Comparison of ENCODE assay signal across 23 cellular contexts in genomic region chr3:197465197-197465995, GRCh38.
DNase-seq lines count a peak whose midpoint lies in the region; ATAC-seq, FAIRE-seq and TF ChIP-seq lines count a peak whose summit lies in the region.
"Had no signal": no experiment of that assay in that cellular context is flagged by ENCODE, and none has a peak within 500 bp of the region (broad histone marks: within the 10 kb centered on the region; RNA-seq: fewer than 3 reads in every experiment).

No MANE protein-coding gene starts in this region.

- no peak for ATAC-seq in A549
- no peak for ATAC-seq in WTC11
- no peak for ATAC-seq in GM21423 (IDR thresholded peaks at IDR 0.05; ENCODE audit: unreplicated experiment)
- ATAC-seq in GM19395 (IDR thresholded peaks at IDR 0.05; ENCODE audit: unreplicated experiment): no peak
- ATAC-seq: left lung had no signal

- H2AFZ ChIP-seq in endothelial cell of umbilical vein (ENCODE audit: low read depth, low read length): peak overlapping the region; percentile 48

- H3K27ac Mint-ChIP-seq in WTC11 (peak overlapping the region; percentile 17; the same call in 1 of the 2 replicates), nephron progenitor cell (peak overlapping the region; percentile 66)
- H3K27ac Mint-ChIP-seq: activated naive CD8-positive, alpha-beta T cell; activated T-helper 1 cell treated with anti-CD3 and anti-CD28 coated beads, Interleukin-12 subunit alpha, Interleukin-12 subunit beta, Interleukin-2, Interleukin-4 antibody, amounts not matched to agents 30 ng/mL and 10 ng/mL and 1 ng/mL, durations not matched to agents 14 hours and 24 hours and 36 hours had no signal

- FAIRE-seq in A549 (lab: Jason Lieb, UNC) (no peak), endothelial cell of umbilical vein (lab: Jason Lieb, UNC) (peak; percentile 93)
- FAIRE-seq: D721Med, pancreas had no signal

- H3K4me1 ChIP-seq in A549 (peaks cover 71% of the 10 kb centered on the region), endothelial cell of umbilical vein (ENCODE audit: control insufficient read depth, extremely low read depth, insufficient read depth, low read length) (peaks cover 33% of the 10 kb centered on the region)
- H3K4me1 ChIP-seq: left lung had no signal

- H3K27ac ChIP-seq in A549 (peak overlapping the region; percentile 81 to 84), endothelial cell of umbilical vein (ENCODE audit: insufficient read depth, low read depth, low read length) (peak overlapping the region; percentile 10)
- H3K27ac ChIP-seq: BLaER1 treated with 17β-estradiol and CSF1 and Interleukin-3, amounts not matched to agents 10 nM and 100 nM; body of pancreas; left lung; pancreas; stomach had no signal

- H4K20me1 ChIP-seq in endothelial cell of umbilical vein (replicated peaks; ENCODE audit: control insufficient read depth, extremely low read depth, insufficient read depth, low read length): no peaks in the 10 kb centered on the region
- H4K20me1 ChIP-seq: BLaER1 treated with 17β-estradiol and CSF1 and Interleukin-3, amounts not matched to agents 10 nM and 100 nM had no signal

- CTCF ChIA-PET in A549 (lab: Yijun Ruan, JAX) (no interaction called here), WTC11 (lab: Charles Lee) (no interaction called here), endothelial cell of umbilical vein (lab: Charles Lee) (interaction anchor here (1.6 to 2.5 kb wide), 4 partner anchors 25 to 209 kb away, joined by 3 to 19 read pairs (median 10); no protein-coding TSS in a partner anchor)

- no peaks in the 10 kb centered on the region for H3K36me3 ChIP-seq in endothelial cell of umbilical vein (ENCODE audit: control insufficient read depth in 2 of 2, extremely low read depth in 1 of 2, insufficient read depth in 2 of 2, low read length in 2 of 2)
- H3K36me3 ChIP-seq: BLaER1 treated with 17β-estradiol and CSF1 and Interleukin-3, amounts not matched to agents 10 nM and 100 nM; left lung; pancreas; stomach had no signal

- no peak for TF ChIP-seq CTCF in A549 (IDR thresholded peaks at IDR 0.05)
- TF ChIP-seq CTCF in WTC11 (IDR thresholded peaks at IDR 0.05): no peak
- TF ChIP-seq CTCF in endothelial cell of umbilical vein (IDR thresholded peaks at IDR 0.05; ENCODE audit: extremely low read depth in 1 of 2, insufficient read depth in 1 of 2, low read depth in 1 of 2, low read length in 2 of 2): no peak
- TF ChIP-seq CTCF in nephron progenitor cell (IDR thresholded peaks at IDR 0.05): no peak

- H3K27me3 Mint-ChIP-seq in WTC11 (ENCODE audit: low read depth) (no peaks in the 10 kb centered on the region), nephron progenitor cell (ENCODE audit: low read depth, poor library complexity) (peaks cover 7% of the 10 kb centered on the region)

- no peaks in the 10 kb centered on the region for H3K79me2 ChIP-seq in endothelial cell of umbilical vein (ENCODE audit: control insufficient read depth, insufficient read depth, low read length)

- intact Hi-C loops in endothelial cell of umbilical vein (cut with micrococcal nuclease): no loop called here

- H3K4me3 Mint-ChIP-seq in WTC11: no peak overlapping the region
- H3K4me3 Mint-ChIP-seq in nephron progenitor cell: no peak overlapping the region
- H3K4me3 Mint-ChIP-seq: activated naive CD8-positive, alpha-beta T cell; activated T-helper 1 cell treated with anti-CD3 and anti-CD28 coated beads, Interleukin-12 subunit alpha, Interleukin-12 subunit beta, Interleukin-2, Interleukin-4 antibody, amounts not matched to agents 30 ng/mL and 10 ng/mL and 1 ng/mL, durations not matched to agents 14 hours and 24 hours and 36 hours had no signal

- H3K4me3 ChIP-seq in A549 (no peak overlapping the region), endothelial cell of umbilical vein (replicated peaks in 1 of 3; ENCODE audit: insufficient read depth in 1 of 3, low read depth in 1 of 3, low read length in 3 of 3) (no peak overlapping the region)
- H3K4me3 ChIP-seq: BLaER1 treated with 17β-estradiol and CSF1 and Interleukin-3, amounts not matched to agents 10 nM and 100 nM; body of pancreas; left lung; pancreas; stomach had no signal

- H3K9me3 Mint-ChIP-seq in WTC11: no peaks in the 10 kb centered on the region
- no peaks in the 10 kb centered on the region for H3K9me3 Mint-ChIP-seq in nephron progenitor cell
- H3K9me3 Mint-ChIP-seq: activated T-helper 1 cell treated with anti-CD3 and anti-CD28 coated beads, Interleukin-12 subunit alpha, Interleukin-12 subunit beta, Interleukin-2, Interleukin-4 antibody, amounts not matched to agents 30 ng/mL and 10 ng/mL and 1 ng/mL, durations not matched to agents 14 hours and 24 hours and 36 hours had no signal

- POLR2A ChIA-PET in A549 (lab: Yijun Ruan, JAX): no interaction called here
- POLR2A ChIA-PET in WTC11 (lab: Charles Lee): no interaction called here
- POLR2A ChIA-PET in endothelial cell of umbilical vein (lab: Charles Lee): no interaction called here

- no peak for TF ChIP-seq POLR2A in A549 (IDR thresholded peaks at IDR 0.05; ENCODE audit: low read length)
- TF ChIP-seq POLR2A in endothelial cell of umbilical vein (IDR thresholded peaks at IDR 0.05; ENCODE audit: low read depth, low read length): no peak

- dilution Hi-C loops in endothelial cell of umbilical vein (cut with MboI; ENCODE audit: extremely low pct_ligation_motif_present, low sequenced_read_pairs): no loop called here

- BruUV-seq in endothelial cell of umbilical vein (replicated peaks; lab: Mats Ljungman, UMichigan): TSS peak; percentile 24

- H3K36me3 Mint-ChIP-seq in WTC11 (no peaks in the 10 kb centered on the region), nephron progenitor cell (ENCODE audit: low read depth) (no peaks in the 10 kb centered on the region)
- H3K36me3 Mint-ChIP-seq: activated naive CD8-positive, alpha-beta T cell had no signal

- H3K9ac ChIP-seq in endothelial cell of umbilical vein (replicated peaks; ENCODE audit: extremely low read depth, insufficient read depth, low read length): no peak overlapping the region
- H3K9ac ChIP-seq: BLaER1 treated with 17β-estradiol and CSF1 and Interleukin-3, amounts not matched to agents 10 nM and 100 nM had no signal

- H3K9me1 ChIP-seq in endothelial cell of umbilical vein (replicated peaks; ENCODE audit: control insufficient read depth, extremely low read depth, insufficient read depth, low read length): no peaks in the 10 kb centered on the region

- H3K4me2 ChIP-seq in A549: peak overlapping the region; percentile 69; the same call in 2 of the 3 replicates
- no peak overlapping the region for H3K4me2 ChIP-seq in endothelial cell of umbilical vein (ENCODE audit: insufficient read depth, low read length)

- DNase-seq in A549 (ENCODE audit: low read depth in 1 of 2, low spot score in 1 of 2): no peak
- no peak for DNase-seq in WTC11 (ENCODE audit: low spot score)
- DNase-seq in endothelial cell of umbilical vein (ENCODE audit: low read depth, low spot score): peak; percentile 91
- no peak for DNase-seq in nephron progenitor cell
- no peak for DNase-seq in hippocampal formation (lab: John Stamatoyannopoulos, UW)
- DNase-seq in ureter (ENCODE audit: low spot score): no peak
- DNase-seq: activated CD4-positive, alpha-beta T cell treated with anti-CD3 and anti-CD28 coated beads for 1 hour; erythroblast; left lung; MM.1S; NCI-H187 treated with DMSO at 0.1 percent for 48 hours; NCI-H2227 treated with DMSO at 0.1 percent for 48 hours; pancreas; stimulated activated CD4-positive, alpha-beta T cell treated with anti-CD3 and anti-CD28 coated beads, Interleukin-4, amount 100 ng/mL, for 1 hour; T-helper 9 cell had no signal

- H3K4me1 Mint-ChIP-seq in WTC11: peaks cover 43% of the 10 kb centered on the region
- peaks cover 59% of the 10 kb centered on the region for H3K4me1 Mint-ChIP-seq in nephron progenitor cell

- no peak for TF ChIP-seq RAD21 in A549 (conservative IDR thresholded peaks at IDR 0.05 in 1 of 2, IDR thresholded peaks at IDR 0.05 in 1 of 2)

- H3K27me3 ChIP-seq in endothelial cell of umbilical vein (ENCODE audit: control insufficient read depth in 2 of 2, insufficient read depth in 2 of 2, low read length in 2 of 2): no peaks in the 10 kb centered on the region
- H3K27me3 ChIP-seq: BLaER1 treated with 17β-estradiol and CSF1 and Interleukin-3, amounts not matched to agents 10 nM and 100 nM; body of pancreas; pancreas; stomach had no signal

- WGBS in A549 (ENCODE audit: missing lambda C conversion rate): 70% methylated on average over 13 of the region's 13 CpGs

- H3K9me3 ChIP-seq in A549: no peaks in the 10 kb centered on the region
- H3K9me3 ChIP-seq in endothelial cell of umbilical vein (replicated peaks; ENCODE audit: control insufficient read depth, insufficient read depth, low read length): no peaks in the 10 kb centered on the region
- H3K9me3 ChIP-seq: BLaER1 treated with 17β-estradiol and CSF1 and Interleukin-3, amounts not matched to agents 10 nM and 100 nM; body of pancreas; left lung; pancreas; stomach had no signal

- no peak for TF ChIP-seq EP300 in A549 (IDR thresholded peaks at IDR 0.05)

TF ChIP-seq in A549, 52 proteins besides CTCF, POLR2A, EP300 and RAD21 (continues in another document):
- TF ChIP-seq RNF2 (IDR thresholded peaks at IDR 0.05; ENCODE audit: borderline replicate concordance, low read depth) (no peak), EHMT2 (IDR thresholded peaks at IDR 0.05; ENCODE audit: low read depth) (no peak), BHLHE40 (IDR thresholded peaks at IDR 0.05; ENCODE audit: low read depth, low read length) (no peak), ZC3H11A (IDR thresholded peaks at IDR 0.05) (no peak), MAZ (IDR thresholded peaks at IDR 0.05; ENCODE audit: borderline replicate concordance, low read depth, low read length) (no peak), ZNF302 (CRISPR knock-in tag; IDR thresholded peaks at IDR 0.05) (no peak)

TF ChIP-seq in WTC11, 78 proteins besides CTCF, POLR2A, EP300 and RAD21 (continues in another document):
- TF ChIP-seq SOX15 (CRISPR knock-in tag; IDR thresholded peaks at IDR 0.05) (no peak), NFATC4 (CRISPR knock-in tag; IDR thresholded peaks at IDR 0.05) (no peak), FOXJ3 (CRISPR knock-in tag; IDR thresholded peaks at IDR 0.05; ENCODE audit: borderline replicate concordance) (no peak), MXD4 (CRISPR knock-in tag; IDR thresholded peaks at IDR 0.05; ENCODE audit: borderline replicate concordance) (no peak)

TF ChIP-seq in endothelial cell of umbilical vein, 7 proteins besides CTCF, POLR2A, EP300 and RAD21:
- TF ChIP-seq POLR2AphosphoS5 (IDR thresholded peaks at IDR 0.05; ENCODE audit: insufficient read depth, low read depth, low read length) (peak; percentile 18), EZH2 (IDR thresholded peaks at IDR 0.05; ENCODE audit: borderline replicate concordance, low read depth, low read length, severe bottlenecking) (no peak)
